ENCODE assay signal across 1 cellular context in the genomic region with DNA sequence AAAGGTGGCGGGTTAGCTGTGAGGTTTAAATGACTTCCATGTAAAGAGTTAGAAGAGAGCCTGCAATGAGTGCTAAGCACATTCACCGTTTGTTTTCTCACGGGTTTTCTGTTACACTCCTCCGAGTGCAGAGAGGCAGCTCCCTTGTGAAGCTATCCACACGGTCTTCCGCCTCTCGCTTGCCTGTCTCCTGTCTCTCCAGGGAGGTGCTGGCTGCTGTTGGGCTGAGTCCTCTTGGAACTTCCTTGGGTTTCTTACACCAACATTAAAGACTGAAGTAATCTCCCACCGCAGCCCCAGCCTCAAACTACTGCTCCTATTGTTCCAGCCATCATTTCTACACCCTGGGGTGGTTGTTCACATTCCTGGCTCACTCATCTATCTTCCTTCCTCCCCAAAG.
TF ChIP-seq lines count a peak whose summit lies in the region.

No MANE protein-coding gene starts in this region.

TF ChIP-seq in H1, 55 proteins besides CTCF, POLR2A, EP300 and RAD21 (continued from another document):
- peak; percentile 46 for TF ChIP-seq ASH2L (IDR thresholded peaks at IDR 0.05; ENCODE audit: low read length)
- no peak for TF ChIP-seq EGR1 (IDR thresholded peaks at IDR 0.05; ENCODE audit: borderline replicate concordance, low read depth, low read length)
- TF ChIP-seq TEAD4 (IDR thresholded peaks at IDR 0.05; ENCODE audit: low read depth, low read length), result 0 out of 2 replicates have a peak, but pooled peaks have one; percentile 8
